Comparison of ENCODE assay signal across 10 cellular contexts in the genomic region with DNA sequence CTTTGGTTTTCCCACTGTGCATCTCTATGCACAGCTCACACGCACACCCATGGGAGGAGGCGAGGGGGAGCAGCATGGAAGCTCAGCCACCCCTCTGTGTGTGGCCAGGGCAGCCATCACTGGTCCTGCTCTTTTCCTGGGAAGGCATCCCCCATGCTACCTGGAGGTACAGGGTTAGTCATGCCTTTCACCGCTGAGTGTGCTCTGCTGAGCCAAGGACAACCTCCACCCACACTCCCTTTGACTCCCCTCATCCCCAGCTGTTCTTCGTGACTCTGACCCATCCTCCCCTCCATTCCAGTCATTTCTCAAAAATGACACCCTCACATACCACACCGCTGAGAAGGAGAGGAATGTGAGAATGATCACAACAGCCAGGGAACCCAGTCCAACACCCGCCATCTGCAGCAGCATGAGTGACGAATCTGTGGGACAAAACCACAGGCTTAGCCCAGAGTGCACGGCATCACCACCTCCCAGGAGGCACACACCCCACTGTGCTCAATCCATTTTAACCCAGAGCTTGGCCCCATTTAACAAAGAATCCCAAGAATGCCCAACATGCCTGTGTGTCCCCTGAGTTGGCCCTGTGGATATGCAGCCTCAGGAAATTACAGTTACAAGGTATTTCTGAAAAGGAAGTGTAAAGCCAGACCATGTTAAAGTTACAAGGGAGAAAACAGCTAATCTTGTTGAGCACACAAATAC.
A peak's percentile ranks its signal among the peaks of the same experiment; 100 is the strongest.
DNase-seq lines count a peak whose midpoint lies in the region; ATAC-seq and TF ChIP-seq lines count a peak whose summit lies in the region.
"Had no signal": no experiment of that assay in that cellular context is flagged by ENCODE, and none has a peak within 500 bp of the region (broad histone marks: within the 10 kb centered on the region; RNA-seq: fewer than 3 reads in every experiment).

No MANE protein-coding gene starts in this region.

- DNase-seq in activated T-cell treated with anti-CD3 and anti-CD28 coated beads for 48 hours (ENCODE audit: low read depth) = peak; percentile 13
- DNase-seq in activated T-cell treated with anti-CD3 and anti-CD28 coated beads, Interleukin-2, amount 50 U/mL, for 24 hours = no peak
- peak; percentile 99 for DNase-seq in astrocyte of the cerebellum (ENCODE audit: low read depth)
- DNase-seq in iPS DF 6.9 (ENCODE audit: low read depth, low spot score) = peak; percentile 68
- DNase-seq in stromal cell of bone marrow (ENCODE audit: low read depth) = peak; percentile 93
- no peak for DNase-seq in NCI-H748 (lab: John Stamatoyannopoulos, UW; ENCODE audit: unreplicated experiment)
- DNase-seq in activated effector memory CD4-positive, alpha-beta T cell treated with anti-CD3 and anti-CD28 coated beads, Interleukin-2, amount 50 U/mL, for 16 hours = no peak
- DNase-seq: NCI-H1694 had no signal

- no peaks in the 10 kb centered on the region for H3K36me3 ChIP-seq in iPS DF 6.9 (ENCODE audit: control insufficient read depth, insufficient read depth, low read length)

- TF ChIP-seq CTCF in astrocyte of the cerebellum (IDR thresholded peaks at IDR 0.05; ENCODE audit: low read depth, low read length, missing control alignments) = no peak

- no peak for ATAC-seq in HG03108 (IDR thresholded peaks at IDR 0.05; ENCODE audit: unreplicated experiment)

- H3K27ac Mint-ChIP-seq in activated T-cell treated with anti-CD3 and anti-CD28 coated beads, Interleukin-2, amount 50 U/mL, for 24 hours = no peak overlapping the region

- no peaks in the 10 kb centered on the region for H3K9me3 Mint-ChIP-seq in activated T-cell treated with anti-CD3 and anti-CD28 coated beads, Interleukin-2, amount 50 U/mL, for 24 hours

- no CpG with 5 or more reads among the region's 8 CpGs for WGBS in iPS DF 6.9 (ENCODE audit: insufficient coverage, insufficient read length)

- no peak overlapping the region for H3K27ac ChIP-seq in iPS DF 6.9 (ENCODE audit: low read length)
- H3K27ac ChIP-seq: C4-2B had no signal

- no peaks in the 10 kb centered on the region for H3K36me3 Mint-ChIP-seq in activated T-cell treated with anti-CD3 and anti-CD28 coated beads, Interleukin-2, amount 50 U/mL, for 24 hours (ENCODE audit: low read depth)

- peaks cover 5% of the 10 kb centered on the region for H3K4me1 ChIP-seq in iPS DF 6.9 (ENCODE audit: control insufficient read depth, insufficient read depth, low read length)

- H3K4me1 Mint-ChIP-seq in activated T-cell treated with anti-CD3 and anti-CD28 coated beads, Interleukin-2, amount 50 U/mL, for 24 hours (ENCODE audit: low read depth) = peaks cover 43% of the 10 kb centered on the region

- H3K9me3 ChIP-seq in iPS DF 6.9 (ENCODE audit: control insufficient read depth, insufficient read depth, low read length) = no peaks in the 10 kb centered on the region

- H3K4me3 ChIP-seq in astrocyte of the cerebellum (ENCODE audit: low read depth, low read length) = no peak overlapping the region
- no peak overlapping the region for H3K4me3 ChIP-seq in iPS DF 6.9 (ENCODE audit: low read length)

- in situ Hi-C loops in astrocyte of the cerebellum (cut with HindIII; ENCODE audit: low sequenced_read_pairs) = no loop called here

- H3K4me3 Mint-ChIP-seq in activated T-cell treated with anti-CD3 and anti-CD28 coated beads, Interleukin-2, amount 50 U/mL, for 24 hours = no peak overlapping the region

- peaks cover 2% of the 10 kb centered on the region for H3K27me3 Mint-ChIP-seq in activated T-cell treated with anti-CD3 and anti-CD28 coated beads, Interleukin-2, amount 50 U/mL, for 24 hours

- no peaks in the 10 kb centered on the region for H3K27me3 ChIP-seq in iPS DF 6.9 (ENCODE audit: control insufficient read depth, insufficient read depth, low read length)

Comparison
In these comparisons a context has a peak if more than half of its experiments do, and no peak if none do; other contexts are left out.
1. DNase-seq: peak in activated T-cell treated with anti-CD3 and anti-CD28 coated beads for 48 hours (single experiment), astrocyte of the cerebellum (single experiment), iPS DF 6.9 (single experiment) and stromal cell of bone marrow (single experiment); none in activated T-cell treated with anti-CD3 and anti-CD28 coated beads, Interleukin-2, amount 50 U/mL, for 24 hours (single experiment), NCI-H748 (single experiment) and activated effector memory CD4-positive, alpha-beta T cell treated with anti-CD3 and anti-CD28 coated beads, Interleukin-2, amount 50 U/mL, for 16 hours (single experiment).